Comparison of ENCODE assay signal across 23 cellular contexts in the genomic region with DNA sequence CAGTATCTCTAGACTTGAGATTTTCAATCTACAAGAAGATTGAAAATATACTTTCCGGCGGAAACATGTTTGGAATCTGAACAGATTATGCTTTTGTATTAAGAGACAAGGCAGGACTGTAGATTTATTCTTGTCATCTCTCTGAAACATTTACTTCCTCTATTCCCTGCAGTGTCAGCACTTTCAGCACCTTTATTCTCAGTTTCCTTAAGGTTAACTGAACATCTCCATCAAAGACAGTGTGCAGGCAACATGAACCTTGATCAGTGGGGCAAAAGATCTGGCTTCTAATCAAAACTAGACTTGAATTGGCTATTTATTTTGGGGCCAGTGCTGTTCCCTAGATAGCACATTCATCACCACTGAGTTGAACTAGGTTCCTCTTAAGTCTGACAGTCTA.
"Had no signal": no experiment of that assay in that cellular context is flagged by ENCODE, and none has a peak within 500 bp of the region (broad histone marks: within the 10 kb centered on the region; RNA-seq: fewer than 3 reads in every experiment).

No MANE protein-coding gene starts in this region.

- H3K27ac ChIP-seq: PC-9, Peyer's patch, SJSA1, SK-N-MC had no signal

- H3K36me3 ChIP-seq: MG63, Peyer's patch, SJSA1 had no signal

- H3K4me3 ChIP-seq: MG63, PC-9, Peyer's patch, SJSA1, SK-N-MC had no signal

- H3K9me3 ChIP-seq: MG63, Peyer's patch had no signal

- H3K4me2 ChIP-seq: PC-9 had no signal

- DNase-seq: Karpas-422; KBM-7; MG63; NCI-H1092 treated with DMSO at 0.1 percent for 48 hours; NCI-H1436; NCI-H187; NCI-H2029; NCI-H2081 treated with DMSO at 0.1 percent for 48 hours; NCI-H2171; NCI-H226; NCI-H446; NCI-H510A; NCI-H524 treated with DMSO at 0.1 percent for 48 hours; NCI-H69; NCI-H774; NK-92 treated with Interleukin-12 subunit alpha and Interleukin-12 subunit beta, amount 100 ng/mL, for 24 hours; OCI-M1; PC-9; Peyer's patch; Right ventricle myocardium superior; SIG-M5 had no signal

- H2AFZ ChIP-seq: PC-9 had no signal

- H3K27me3 ChIP-seq: MG63, Peyer's patch, SJSA1 had no signal

- H3K4me1 ChIP-seq: Peyer's patch, SJSA1 had no signal
